Comparison of ENCODE assay signal across 14 cellular contexts in the genomic region with DNA sequence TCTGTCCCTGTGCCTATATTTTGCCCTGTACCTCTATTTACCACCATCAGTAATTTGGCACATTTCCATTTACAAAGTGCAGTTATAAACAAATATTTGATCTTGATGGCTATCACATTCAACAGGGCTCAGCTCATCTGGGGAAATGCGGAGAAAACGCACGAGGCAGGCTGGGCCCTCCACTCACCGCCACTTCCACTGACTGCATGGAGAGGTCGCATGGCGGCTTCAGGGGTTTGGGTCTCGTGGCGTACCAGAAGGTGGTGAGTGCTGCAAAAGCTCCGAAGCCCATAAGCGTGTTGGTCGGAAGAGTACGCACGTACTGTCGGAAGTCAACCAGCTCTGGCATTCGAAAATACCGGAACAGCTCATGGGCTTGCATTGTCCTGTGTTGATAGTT.
"Had no signal": no experiment of that assay in that cellular context is flagged by ENCODE, and none has a peak within 500 bp of the region (broad histone marks: within the 10 kb centered on the region; RNA-seq: fewer than 3 reads in every experiment).

No MANE protein-coding gene starts in this region.

- H3K27ac Mint-ChIP-seq: activated CD4-positive, alpha-beta memory T cell treated with anti-CD3 and anti-CD28 coated beads, Interleukin-2, amount 10 ng/mL, durations not matched to agents 7 days and 5 days; activated CD4-positive, alpha-beta T cell treated with anti-CD3 and anti-CD28 coated beads for 36 hours; naive thymus-derived CD4-positive, alpha-beta T cell; T-cell had no signal

- DNase-seq: activated CD4-positive, alpha-beta memory T cell treated with anti-CD3 and anti-CD28 coated beads, Interleukin-2, amount 10 ng/mL, durations not matched to agents 7 days and 5 days; activated CD4-positive, alpha-beta T cell treated with anti-CD3 and anti-CD28 coated beads for 36 hours; activated gamma-delta T cell; activated T-cell treated with anti-CD3 and anti-CD28 coated beads, Interleukin-2, amount 50 U/mL, for 48 hours; esophagus squamous epithelium; foreskin keratinocyte; naive thymus-derived CD4-positive, alpha-beta T cell; right cardiac atrium; stimulated activated CD4-positive, alpha-beta T cell treated with anti-CD3 and anti-CD28 coated beads, Interleukin-2, amount 100 ng/mL, for 24 hours; T-cell; T1000 had no signal

- H3K9me3 Mint-ChIP-seq: activated CD4-positive, alpha-beta memory T cell treated with anti-CD3 and anti-CD28 coated beads, Interleukin-2, amount 10 ng/mL, durations not matched to agents 7 days and 5 days; stimulated activated naive CD8-positive, alpha-beta T cell treated with anti-CD3 and anti-CD28 coated beads, Interleukin-15, Interleukin-2, amounts not matched to agents 100 ng/mL and 50 ng/mL, for 24 hours; T-cell had no signal

- H3K27ac ChIP-seq: foreskin keratinocyte had no signal

- H3K4me3 Mint-ChIP-seq: activated CD4-positive, alpha-beta memory T cell treated with anti-CD3 and anti-CD28 coated beads, Interleukin-2, amount 10 ng/mL, durations not matched to agents 7 days and 5 days; activated CD4-positive, alpha-beta T cell treated with anti-CD3 and anti-CD28 coated beads for 36 hours; naive thymus-derived CD4-positive, alpha-beta T cell; stimulated activated naive CD8-positive, alpha-beta T cell treated with anti-CD3 and anti-CD28 coated beads, Interleukin-15, Interleukin-2, amounts not matched to agents 100 ng/mL and 50 ng/mL, for 24 hours; T-cell had no signal

- H3K27me3 ChIP-seq: ascending aorta, esophagus squamous epithelium, foreskin keratinocyte had no signal

- H3K9me3 ChIP-seq: ascending aorta, esophagus squamous epithelium, thoracic aorta had no signal

- H3K36me3 ChIP-seq: ascending aorta, thoracic aorta had no signal

- H3K4me3 ChIP-seq: esophagus squamous epithelium had no signal

- ATAC-seq: activated CD4-positive, alpha-beta T cell treated with anti-CD3 and anti-CD28 coated beads for 36 hours; foreskin keratinocyte; naive thymus-derived CD4-positive, alpha-beta T cell; right cardiac atrium; T-cell had no signal
